11 cellular contexts compared by ENCODE assay signal in the genomic region with DNA sequence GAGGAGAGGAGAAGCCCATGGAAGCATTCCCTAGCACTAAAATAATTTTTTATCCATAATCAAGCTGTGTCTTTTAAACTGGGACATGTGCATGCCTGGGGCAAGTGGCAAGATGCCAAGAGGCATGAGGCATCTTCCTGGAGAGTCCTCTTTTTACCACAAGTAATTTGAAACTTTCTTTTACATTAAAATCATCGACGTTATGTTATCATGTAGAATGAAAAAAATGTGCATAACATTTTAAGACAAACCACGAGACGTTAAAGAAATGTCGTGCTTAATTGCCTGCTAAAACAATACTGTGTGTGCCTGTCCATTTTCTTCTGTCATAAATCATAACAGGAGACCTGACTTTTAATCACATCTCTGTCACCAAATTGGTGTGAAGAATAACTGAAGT. TPM values are rescaled to one million over a fixed set of nuclear protein-coding genes. Genes with fewer than 3 reads are reported as not detected.
DNase-seq lines count a peak whose midpoint lies in the region; ATAC-seq, FAIRE-seq and TF ChIP-seq lines count a peak whose summit lies in the region.
"Had no signal": no experiment of that assay in that cellular context is flagged by ENCODE, and none has a peak within 500 bp of the region (broad histone marks: within the 10 kb centered on the region; RNA-seq: fewer than 3 reads in every experiment).

No MANE protein-coding gene starts in this region.

- H2AFZ ChIP-seq in mammary epithelial cell (ENCODE audit: low read depth, low read length), result no peak overlapping the region

- no peak overlapping the region for H3K9ac ChIP-seq in mammary epithelial cell (ENCODE audit: insufficient read depth, low read length)

- ATAC-seq in GM19324 (IDR thresholded peaks at IDR 0.05; ENCODE audit: low FRiP score, unreplicated experiment) (no peak), pancreas (no peak)

- peak; percentile 75 for DNase-seq in ELR (ENCODE audit: low read depth)
- DNase-seq in MG63, result peak; percentile 81
- peak; percentile 84 for DNase-seq in mammary epithelial cell
- DNase-seq in non-pigmented ciliary epithelial cell (ENCODE audit: low read depth), result peak; percentile 60
- no peak for DNase-seq in NCI-H1048 (lab: John Stamatoyannopoulos, UW)
- DNase-seq in pancreas, result no peak
- DNase-seq: activated T-cell treated with anti-CD3 and anti-CD28 coated beads for 4 hours, colonic mucosa, NCI-H2081 treated with DMSO at 0.1 percent for 48 hours, T-helper 1 cell had no signal

- H3K4me1 ChIP-seq in mammary epithelial cell (ENCODE audit: insufficient read depth, low read length) (peaks cover 19% of the 10 kb centered on the region), pancreas (no peaks in the 10 kb centered on the region)

- H3K36me3 ChIP-seq in MG63 (no peaks in the 10 kb centered on the region), mammary epithelial cell (ENCODE audit: insufficient read depth, low read length) (no peaks in the 10 kb centered on the region), pancreas (no peaks in the 10 kb centered on the region)
- H3K36me3 ChIP-seq: colonic mucosa had no signal

- TF ChIP-seq CTCF in mammary epithelial cell (conservative IDR thresholded peaks at IDR 0.05 in 1 of 2, IDR thresholded peaks at IDR 0.05 in 1 of 2; ENCODE audit: extremely low read depth in 1 of 2, insufficient read depth in 1 of 2, low read depth in 1 of 2, low read length in 2 of 2) (no peak), pancreas (IDR thresholded peaks at IDR 0.05) (no peak)

- H3K4me2 ChIP-seq in mammary epithelial cell (ENCODE audit: insufficient read depth, low read depth, low read length), result peak overlapping the region; percentile 61

- H3K79me2 ChIP-seq in mammary epithelial cell (ENCODE audit: insufficient read depth, low read length), result no peaks in the 10 kb centered on the region

- BruUV-seq in mammary epithelial cell (replicated peaks; lab: Mats Ljungman, UMichigan), result no TSS peak

- no peak for FAIRE-seq in pancreas (lab: Jason Lieb, UNC)

- 0% methylated on average over 5 of the region's 5 CpGs for WGBS in mammary epithelial cell (ENCODE audit: low coverage, missing lambda C conversion rate)
- WGBS in pancreas, 2 donors, result 64 to 70% methylated on average over 5 of the region's 5 CpGs

- dilution Hi-C loops in mammary epithelial cell (cut with HindIII; ENCODE audit: low sequenced_read_pairs), result no loop called here

- no peaks in the 10 kb centered on the region for H4K20me1 ChIP-seq in mammary epithelial cell (ENCODE audit: insufficient read depth, low read length)

- H3K27me3 ChIP-seq in MG63, result no peaks in the 10 kb centered on the region
- H3K27me3 ChIP-seq in mammary epithelial cell (ENCODE audit: insufficient read depth, low read length), result no peaks in the 10 kb centered on the region
- peaks cover 0 to 6% (median 0%) of the 10 kb centered on the region in 4 donors for H3K27me3 ChIP-seq in pancreas
- H3K27me3 ChIP-seq: colonic mucosa had no signal

- no peak overlapping the region for H3K27ac ChIP-seq in mammary epithelial cell (ENCODE audit: insufficient read depth, low read depth, low read length)
- H3K27ac ChIP-seq in pancreas, result no peak overlapping the region
- H3K27ac ChIP-seq: colonic mucosa had no signal

- H3K4me3 ChIP-seq in MG63, result no peak overlapping the region
- H3K4me3 ChIP-seq in mammary epithelial cell (replicated peaks in 1 of 3; ENCODE audit: insufficient read depth in 1 of 3, low read depth in 2 of 3, low read length in 3 of 3), result no peak overlapping the region
- no peak overlapping the region for H3K4me3 ChIP-seq in pancreas
- H3K4me3 ChIP-seq: colonic mucosa had no signal

- H3K9me3 ChIP-seq in MG63 (peaks cover 7% of the 10 kb centered on the region; the same call in 1 of the 2 replicates), mammary epithelial cell (replicated peaks; ENCODE audit: insufficient read depth, low read length) (no peaks in the 10 kb centered on the region), pancreas (no peaks in the 10 kb centered on the region)
- H3K9me3 ChIP-seq: colonic mucosa had no signal

- CTCF ChIA-PET in mammary epithelial cell (lab: Charles Lee; ENCODE audit: low non-redundant PET), result interaction anchor here (2.0 kb wide), 1 partner anchor 125 kb away, joined by 35 read pairs; a partner anchor contains a TSS

- intact Hi-C loops in mammary epithelial cell (cut with micrococcal nuclease), result no loop called here
- intact Hi-C loops in pancreas (cut with DNase I), result no loop called here

- in situ Hi-C loops in mammary epithelial cell (cut with MboI; ENCODE audit: low sequenced_read_pairs in 2 of 2), result no loop called here

RNA-seq across cellular contexts. Expression of a gene that starts 1.5 kb away (rescaled TPM):
- total RNA-seq in MG63 (2014; rRNA removed; shearing (Covaris generic); ENCODE audit: low replicate concordance), result 0.07 TPM in 1 of 2 replicates, not detected in the other
- total RNA-seq in mammary epithelial cell, result not detected
- polyA plus RNA-seq in mammary epithelial cell, result not detected
- polyA minus RNA-seq in mammary epithelial cell, result not detected
- under 1 TPM in 2 of 6 donors, not detected in 4; 0.12 to 0.37 TPM for total RNA-seq in pancreas
- under 1 TPM in 1 of 2 donors, not detected in 1; 0.02 TPM for polyA plus RNA-seq in pancreas

RNA-seq across cellular contexts. Expression of a gene that starts 5.2 kb away (rescaled TPM):
- not detected in 2 replicates for total RNA-seq in MG63 (2014; rRNA removed; shearing (Covaris generic); ENCODE audit: low replicate concordance)
- total RNA-seq in mammary epithelial cell (not detected), pancreas (under 1 TPM in 2 of 6 donors, not detected in 4; 0.16 to 0.22 TPM)
- polyA plus RNA-seq in mammary epithelial cell (not detected), pancreas (under 1 TPM in 1 of 2 donors, not detected in 1; 0.11 TPM)
- not detected for polyA minus RNA-seq in mammary epithelial cell

Comparison
In these comparisons a context has a peak if more than half of its experiments do, and no peak if none do; other contexts are left out.
1. DNase-seq: peak in ELR (single experiment), MG63 (single experiment), mammary epithelial cell (single experiment) and non-pigmented ciliary epithelial cell (single experiment); none in NCI-H1048 (single experiment) and pancreas (0 of 6).